ENCODE assay signal across 27 cellular contexts in genomic region chr3:191646242-191646641, GRCh38.
"Had no signal": no experiment of that assay in that cellular context is flagged by ENCODE, and none has a peak within 500 bp of the region (broad histone marks: within the 10 kb centered on the region; RNA-seq: fewer than 3 reads in every experiment).

No MANE protein-coding gene starts in this region.

- H3K4me1 Mint-ChIP-seq: naive B cell, natural killer cell had no signal

- H3K4me3 Mint-ChIP-seq: dendritic cell treated with granulocyte-macrophage colony-stimulating factor and Interleukin-4, amounts not matched to agents 40 ng/mL and 50 ng/mL, for 4 days; effector memory CD8-positive, alpha-beta T cell; endodermal cell; mesothelial cell of epicardium; naive B cell; natural killer cell had no signal

- H3K4me3 ChIP-seq: esophagus squamous epithelium, gastrocnemius medialis, heart right ventricle, left lung, lower lobe of right lung, mucosa of descending colon had no signal

- H3K27me3 Mint-ChIP-seq: dendritic cell treated with granulocyte-macrophage colony-stimulating factor and Interleukin-4, amounts not matched to agents 40 ng/mL and 50 ng/mL, for 4 days; effector memory CD8-positive, alpha-beta T cell; naive B cell had no signal

- H3K9me3 ChIP-seq: gastrocnemius medialis, lower lobe of right lung had no signal

- H3K36me3 ChIP-seq: esophagus squamous epithelium, gastrocnemius medialis, heart right ventricle, left lung, lower lobe of right lung had no signal

- FAIRE-seq: islet of Langerhans, keratinocyte had no signal

- H3K27ac Mint-ChIP-seq: dendritic cell treated with granulocyte-macrophage colony-stimulating factor and Interleukin-4, amounts not matched to agents 40 ng/mL and 50 ng/mL, for 4 days; effector memory CD8-positive, alpha-beta T cell; endodermal cell; mesothelial cell of epicardium; naive B cell; natural killer cell had no signal

- H3K4me1 ChIP-seq: esophagus squamous epithelium, gastrocnemius medialis, heart right ventricle, left lung, lower lobe of right lung had no signal

- DNase-seq: cortex of kidney; effector CD8-positive, alpha-beta T cell; effector memory CD8-positive, alpha-beta T cell; endodermal cell; erythroblast; esophagus squamous epithelium; foreskin fibroblast; foreskin melanocyte; gastrocnemius medialis; glutamatergic neuron; head of caudate nucleus; heart right ventricle; hippocampal formation; left cardiac atrium; left lung; left ventricle myocardium superior; lower lobe of right lung; mesenchymal stem cell; mucosa of descending colon; naive B cell; natural killer cell had no signal

- ATAC-seq: effector memory CD8-positive, alpha-beta T cell; esophagus mucosa; gastrocnemius medialis; heart right ventricle; left cardiac atrium; left lung; left ventricle myocardium superior; lower lobe of right lung; mucosa of descending colon; natural killer cell had no signal

- H3K27ac ChIP-seq: epithelial cell of prostate, esophagus squamous epithelium, gastrocnemius medialis, heart right ventricle, left lung, lower lobe of right lung had no signal

- H3K27me3 ChIP-seq: esophagus squamous epithelium, gastrocnemius medialis, heart right ventricle, left lung had no signal
